9 cellular contexts compared by ENCODE assay signal in the genomic region with DNA sequence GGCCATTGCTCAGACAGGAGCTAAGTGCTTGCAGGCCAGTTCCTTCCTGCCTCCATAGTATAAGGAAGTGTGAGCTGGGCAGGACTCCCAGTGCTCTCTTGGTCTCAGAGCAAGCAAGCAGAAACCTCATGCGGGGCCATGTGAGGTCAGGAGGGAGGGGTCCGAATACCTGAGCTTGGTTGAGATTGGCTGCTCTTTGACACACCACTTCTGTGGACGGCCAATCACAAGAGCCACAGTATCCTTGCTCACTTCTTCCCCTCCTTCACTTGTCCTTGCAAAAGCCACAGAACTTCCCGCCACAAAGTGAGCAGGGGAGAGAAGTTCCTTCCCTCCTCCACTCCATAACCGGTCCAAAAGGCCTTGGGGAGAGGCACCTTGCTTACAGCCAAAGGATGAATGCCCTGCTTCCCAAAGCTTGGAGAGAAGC. TPM values are rescaled to one million over a fixed set of nuclear protein-coding genes. Genes with fewer than 3 reads are reported as not detected.
DNase-seq lines count a peak whose midpoint lies in the region; FAIRE-seq and TF ChIP-seq lines count a peak whose summit lies in the region.
"Had no signal": no experiment of that assay in that cellular context is flagged by ENCODE, and none has a peak within 500 bp of the region (broad histone marks: within the 10 kb centered on the region; RNA-seq: fewer than 3 reads in every experiment).

No MANE protein-coding gene starts in this region.

- no peaks in the 10 kb centered on the region for H3K36me3 ChIP-seq in bronchial epithelial cell (ENCODE audit: control insufficient read depth, insufficient read depth, low read length)

- H3K27me3 ChIP-seq in bronchial epithelial cell (ENCODE audit: control insufficient read depth, insufficient read depth, low read length) = no peaks in the 10 kb centered on the region

- H3K4me3 ChIP-seq in LNCaP clone FGC (ENCODE audit: low read depth, low read length) = no peak overlapping the region
- H3K4me3 ChIP-seq in bronchial epithelial cell (ENCODE audit: low read depth, low read length) = no peak overlapping the region
- H3K4me3 ChIP-seq in lower leg skin (ENCODE audit: low read depth, poor library complexity, severe bottlenecking) = no peak overlapping the region

- no peak for DNase-seq in GM12891 (ENCODE audit: insufficient read length, low spot score)
- DNase-seq in H4 (ENCODE audit: low spot score) = peak; percentile 90
- peak; percentile 36 for DNase-seq in LNCaP clone FGC (ENCODE audit: low read depth)
- peak; percentile 90 for DNase-seq in bronchial epithelial cell (ENCODE audit: low read depth)
- DNase-seq in lower leg skin (ENCODE audit: low spot score in 2 of 2) = peak; percentile 87 to 95
- DNase-seq in T1000 (lab: John Stamatoyannopoulos, UW) = no peak
- no peak for DNase-seq in activated gamma-delta T cell treated with Interleukin-2 at 50 U/mL for 16 hours
- no peak for DNase-seq in KG1 (lab: John Stamatoyannopoulos, UW)

- TF ChIP-seq POLR2A in GM12891 (IDR thresholded peaks at IDR 0.05; ENCODE audit: low read depth, low read length) (no peak), lower leg skin (IDR thresholded peaks at IDR 0.05) (no peak)

- intact Hi-C loops in lower leg skin (cut with DNase I; ENCODE audit: low total_unique reads) = no loop called here

- TF ChIP-seq CTCF in LNCaP clone FGC (IDR thresholded peaks at IDR 0.05; ENCODE audit: control insufficient read depth, extremely low read depth, insufficient read depth) (no peak), bronchial epithelial cell (IDR thresholded peaks at IDR 0.05; ENCODE audit: insufficient read depth, low read length, severe bottlenecking) (no peak), lower leg skin (IDR thresholded peaks at IDR 0.05) (no peak)

- FAIRE-seq in GM12891 (lab: Jason Lieb, UNC) (peak; percentile 83), bronchial epithelial cell (lab: Jason Lieb, UNC) (peak; percentile 95)
- FAIRE-seq: islet of Langerhans had no signal

- WGBS in lower leg skin, 2 donors = 18 to 44% methylated on average over 2 to 5 of the region's 5 CpGs

TF ChIP-seq in GM12891, 5 proteins besides CTCF, POLR2A, EP300 and RAD21:
- TF ChIP-seq TAF1 (IDR thresholded peaks at IDR 0.05; ENCODE audit: low read depth, low read length) (no peak), SPI1 (IDR thresholded peaks at IDR 0.05; ENCODE audit: low read depth, low read length) (0 out of 2 replicates have a peak, but pooled peaks have one; percentile 14), POU2F2 (IDR thresholded peaks at IDR 0.05; ENCODE audit: low read depth, low read length) (no peak), PAX5 (IDR thresholded peaks at IDR 0.05; ENCODE audit: insufficient read depth, low read length, severe bottlenecking) (no peak), POLR2AphosphoS5 (IDR thresholded peaks at IDR 0.05; ENCODE audit: low read depth, low read length) (no peak)

RNA-seq across cellular contexts. Expression of a gene that starts 56.7 kb away (rescaled TPM):
- 45.1 TPM for polyA plus RNA-seq in GM12891 (2012; ENCODE audit: low read depth, missing spikeins)
- total RNA-seq in H4 (2014; rRNA removed; shearing (Covaris generic)) = 81.3 and 100 TPM in 2 replicates
- total RNA-seq in bronchial epithelial cell (11.8 and 15.0 TPM in 2 replicates), lower leg skin (10 to 100 TPM in 1 of 4 donors, 1 to 10 TPM in 3; 7.1 to 10.8 (median 8.0) TPM)

Comparison
In these comparisons a context has a peak if more than half of its experiments do, and no peak if none do; other contexts are left out.
1. DNase-seq: peak in H4 (single experiment), LNCaP clone FGC (single experiment), bronchial epithelial cell (single experiment) and lower leg skin (2 of 2); none in GM12891 (single experiment), T1000 (single experiment), activated gamma-delta T cell treated with Interleukin-2 at 50 U/mL for 16 hours (single experiment) and KG1 (single experiment).